ENCODE assay signal across 2 cellular contexts in genomic region chr12:10392394-10392930, GRCh38.
TF ChIP-seq lines count a peak whose summit lies in the region.

No MANE protein-coding gene starts in this region.

TF ChIP-seq in HCT116, 20 proteins besides CTCF, POLR2A, EP300 and RAD21:
- TF ChIP-seq CEBPB (IDR thresholded peaks at IDR 0.05; ENCODE audit: low read depth) (peak; percentile 60), SP1 (IDR thresholded peaks at IDR 0.05; ENCODE audit: low read depth) (peak; percentile 67), POLR2AphosphoS5 (IDR thresholded peaks at IDR 0.05; ENCODE audit: low read depth, low read length) (peak; percentile 43), FOSL1 (IDR thresholded peaks at IDR 0.05; ENCODE audit: low read depth) (0 out of 2 replicates have a peak, but pooled peaks have one; percentile 28), SIN3A (IDR thresholded peaks at IDR 0.05; ENCODE audit: low read depth) (no peak; the same call in 1 of the 2 replicates), JUND (IDR thresholded peaks at IDR 0.05) (peak; percentile 50), EZH2 (IDR thresholded peaks at IDR 0.05) (no peak), CBX3 (IDR thresholded peaks at IDR 0.05; ENCODE audit: low read depth) (peak; percentile 80), TCF7L2 (IDR thresholded peaks at IDR 0.05; ENCODE audit: borderline replicate concordance, extremely low read depth, insufficient read depth, insufficient read length) (peak; percentile 31), ZNF274 (IDR thresholded peaks at IDR 0.05; ENCODE audit: low read depth, low read length) (no peak)
- TF ChIP-seq, protein P1, sequence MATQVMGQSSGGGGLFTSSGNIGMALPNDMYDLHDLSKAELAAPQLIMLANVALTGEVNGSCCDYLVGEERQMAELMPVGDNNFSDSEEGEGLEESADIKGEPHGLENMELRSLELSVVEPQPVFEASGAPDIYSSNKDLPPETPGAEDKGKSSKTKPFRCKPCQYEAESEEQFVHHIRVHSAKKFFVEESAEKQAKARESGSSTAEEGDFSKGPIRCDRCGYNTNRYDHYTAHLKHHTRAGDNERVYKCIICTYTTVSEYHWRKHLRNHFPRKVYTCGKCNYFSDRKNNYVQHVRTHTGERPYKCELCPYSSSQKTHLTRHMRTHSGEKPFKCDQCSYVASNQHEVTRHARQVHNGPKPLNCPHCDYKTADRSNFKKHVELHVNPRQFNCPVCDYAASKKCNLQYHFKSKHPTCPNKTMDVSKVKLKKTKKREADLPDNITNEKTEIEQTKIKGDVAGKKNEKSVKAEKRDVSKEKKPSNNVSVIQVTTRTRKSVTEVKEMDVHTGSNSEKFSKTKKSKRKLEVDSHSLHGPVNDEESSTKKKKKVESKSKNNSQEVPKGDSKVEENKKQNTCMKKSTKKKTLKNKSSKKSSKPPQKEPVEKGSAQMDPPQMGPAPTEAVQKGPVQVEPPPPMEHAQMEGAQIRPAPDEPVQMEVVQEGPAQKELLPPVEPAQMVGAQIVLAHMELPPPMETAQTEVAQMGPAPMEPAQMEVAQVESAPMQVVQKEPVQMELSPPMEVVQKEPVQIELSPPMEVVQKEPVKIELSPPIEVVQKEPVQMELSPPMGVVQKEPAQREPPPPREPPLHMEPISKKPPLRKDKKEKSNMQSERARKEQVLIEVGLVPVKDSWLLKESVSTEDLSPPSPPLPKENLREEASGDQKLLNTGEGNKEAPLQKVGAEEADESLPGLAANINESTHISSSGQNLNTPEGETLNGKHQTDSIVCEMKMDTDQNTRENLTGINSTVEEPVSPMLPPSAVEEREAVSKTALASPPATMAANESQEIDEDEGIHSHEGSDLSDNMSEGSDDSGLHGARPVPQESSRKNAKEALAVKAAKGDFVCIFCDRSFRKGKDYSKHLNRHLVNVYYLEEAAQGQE (IDR thresholded peaks at IDR 0.05; ENCODE audit: low read depth), result no peak
- TF ChIP-seq, protein P2, sequence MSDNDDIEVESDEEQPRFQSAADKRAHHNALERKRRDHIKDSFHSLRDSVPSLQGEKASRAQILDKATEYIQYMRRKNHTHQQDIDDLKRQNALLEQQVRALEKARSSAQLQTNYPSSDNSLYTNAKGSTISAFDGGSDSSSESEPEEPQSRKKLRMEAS (IDR thresholded peaks at IDR 0.05), result peak; percentile 47; the same call in 1 of the 2 replicates

TF ChIP-seq in HepG2, 621 proteins besides CTCF, POLR2A, EP300 and RAD21:
- TF ChIP-seq POGZ (CRISPR knock-in tag; IDR thresholded peaks at IDR 0.05) (no peak), JARID2 (CRISPR knock-in tag; IDR thresholded peaks at IDR 0.05; ENCODE audit: insufficient replicate concordance) (no peak), ZBTB46 (CRISPR knock-in tag; IDR thresholded peaks at IDR 0.05; ENCODE audit: borderline replicate concordance) (no peak), AGO2 (optimal IDR thresholded peaks at IDR 0.05; ENCODE audit: low read depth, low read length) (no peak), BATF2 (CRISPR knock-in tag; IDR thresholded peaks at IDR 0.05) (no peak), SRSF4 (IDR thresholded peaks at IDR 0.05; ENCODE audit: low read depth, low read length, poor library complexity, severe bottlenecking) (no peak), RCOR2 (CRISPR knock-in tag; IDR thresholded peaks at IDR 0.05) (no peak), ZHX1 (CRISPR knock-in tag; IDR thresholded peaks at IDR 0.05; ENCODE audit: low read depth) (no peak), MNT (IDR thresholded peaks at IDR 0.05) (no peak)
